Comparison of ENCODE assay signal across 17 cellular contexts in the genomic region with DNA sequence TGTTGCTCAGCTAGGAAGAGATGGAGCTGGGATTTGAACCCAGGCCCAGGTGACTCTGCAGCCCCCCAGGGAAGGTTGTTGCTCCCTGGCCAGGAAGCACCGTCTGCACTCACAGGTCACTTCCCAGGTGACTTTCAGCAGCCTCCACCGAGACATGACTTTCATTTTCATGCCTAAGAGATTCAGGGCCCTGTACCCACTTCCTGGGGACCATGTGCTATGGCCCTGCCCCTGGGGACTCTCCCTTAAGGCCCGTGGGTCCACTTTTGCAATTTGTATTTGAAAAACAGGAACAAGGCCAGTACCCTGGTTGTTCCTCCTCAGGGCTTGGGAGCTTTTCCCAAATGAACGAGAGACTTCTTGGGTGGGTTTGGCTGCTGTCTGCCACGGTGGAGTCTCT.
DNase-seq lines count a peak whose midpoint lies in the region; ATAC-seq, FAIRE-seq and TF ChIP-seq lines count a peak whose summit lies in the region.
"Had no signal": no experiment of that assay in that cellular context is flagged by ENCODE, and none has a peak within 500 bp of the region (broad histone marks: within the 10 kb centered on the region; RNA-seq: fewer than 3 reads in every experiment).

No MANE protein-coding gene starts in this region.

- H3K4me1 ChIP-seq in HepG2 (ENCODE audit: insufficient read depth, low read length): peaks cover 16% of the 10 kb centered on the region
- H3K4me1 ChIP-seq: gastrocnemius medialis had no signal

- ATAC-seq in GM18861 (IDR thresholded peaks at IDR 0.05; ENCODE audit: unreplicated experiment) (peak; percentile 64), HG03196 (IDR thresholded peaks at IDR 0.05; ENCODE audit: unreplicated experiment) (peak; percentile 66), HepG2 (no peak; the same call in 2 of the 3 replicates)
- ATAC-seq: gastrocnemius medialis had no signal

- CTCF ChIA-PET in HepG2 (lab: Yijun Ruan, JAX; ENCODE audit: low intra/inter-chr PET ratio, low total read pairs): no interaction called here

- peak overlapping the region; percentile 43 for H2AFZ ChIP-seq in HepG2 (ENCODE audit: low read length)
- H2AFZ ChIP-seq: GM23248 had no signal

- TF ChIP-seq EP300 in HepG2 (IDR thresholded peaks at IDR 0.05; ENCODE audit: low read depth in 2 of 2, low read length in 2 of 2) (no peak), HepG2 (CRISPR knock-in tag; IDR thresholded peaks at IDR 0.05; ENCODE audit: borderline replicate concordance) (no peak)

- in situ Hi-C loops in HepG2 (cut with HindIII; ENCODE audit: extremely low pct_ligation_motif_present, low pct_unique_long_range_greater_than_20kb): no loop called here

- no peak for FAIRE-seq in HepG2 (lab: Jason Lieb, UNC)
- FAIRE-seq: urothelium cell line had no signal

- H3K79me2 ChIP-seq in HepG2 (ENCODE audit: insufficient read depth, low read length): no peaks in the 10 kb centered on the region

- BruUV-seq in HepG2 (replicated peaks; lab: Mats Ljungman, UMichigan): no TSS peak

- no peak overlapping the region for H3K27ac ChIP-seq in HepG2 (ENCODE audit: extremely low read length, insufficient read depth, low read length)
- H3K27ac ChIP-seq: gastrocnemius medialis, GM23248, neutrophil had no signal

- no peaks in the 10 kb centered on the region for H3K27me3 ChIP-seq in GM06990 (replicated peaks; ENCODE audit: control insufficient read depth, insufficient read depth, low read length)
- H3K27me3 ChIP-seq in HepG2 (ENCODE audit: control insufficient read depth in 1 of 2, insufficient read depth in 2 of 2, low read length in 2 of 2): peaks cover 3 to 16% of the 10 kb centered on the region in 2 experiments; a peak in 4 of 5 replicates
- H3K27me3 ChIP-seq: neutrophil had no signal

- no peak for TF ChIP-seq RAD21 in HepG2 (CRISPR knock-in tag; IDR thresholded peaks at IDR 0.05)

- peak; percentile 25 for DNase-seq in GM06990 (ENCODE audit: extremely low read depth, insufficient read length)
- DNase-seq in HepG2 (ENCODE audit: low spot score): no peak
- DNase-seq in stimulated activated naive CD4-positive, alpha-beta T cell (lab: John Stamatoyannopoulos, UW): no peak
- no peak for DNase-seq in T-helper 1 cell
- no peak for DNase-seq in UCSD-AML1 (lab: John Stamatoyannopoulos, UW; ENCODE audit: unreplicated experiment)
- DNase-seq in HPDE6-E6E7 (ENCODE audit: extremely low spot score): no peak
- DNase-seq: activated CD4-positive, alpha-beta T cell treated with anti-CD3 and anti-CD28 coated beads, Interleukin-2, amount 50 U/mL, for 48 hours; gastrocnemius medialis; GM23248; IMR-90; NCI-H1092; SHP77; stimulated activated CD4-positive, alpha-beta T cell treated with anti-CD3 and anti-CD28 coated beads, Interleukin-4, amount 100 ng/mL, for 24 hours had no signal

- intact Hi-C loops in HepG2 (cut with micrococcal nuclease; ENCODE audit: unreplicated experiment): no loop called here

- 0% methylated on average over 4 of the region's 5 CpGs for WGBS in HepG2 (ENCODE audit: low lambda C conversion rate)

- H4K20me1 ChIP-seq in HepG2 (ENCODE audit: insufficient read depth, low read length): no peaks in the 10 kb centered on the region

- no peaks in the 10 kb centered on the region for H3K9me3 ChIP-seq in HepG2 (ENCODE audit: low read length)
- H3K9me3 ChIP-seq: gastrocnemius medialis, neutrophil had no signal

- H3K4me3 ChIP-seq in GM06990 (replicated peaks; ENCODE audit: low read depth, low read length) (no peak overlapping the region; the same call in 1 of the 2 replicates), HepG2 (replicated peaks in 1 of 3; ENCODE audit: insufficient read depth in 1 of 3, low read depth in 2 of 3, low read length in 3 of 3) (peak overlapping the region in 1 of 3 experiments; percentile 24; a peak in 1 of 6 replicates)
- H3K4me3 ChIP-seq: gastrocnemius medialis, GM23248 had no signal

- peak overlapping the region; percentile 50 for H3K4me2 ChIP-seq in HepG2 (ENCODE audit: low read depth, low read length)

- H3K9ac ChIP-seq in HepG2 (ENCODE audit: insufficient read depth, low read depth, low read length): no peak overlapping the region
- H3K9ac ChIP-seq: GM23248 had no signal

- no peak for TF ChIP-seq CTCF in GM06990 (IDR thresholded peaks at IDR 0.05; ENCODE audit: insufficient read depth, low read length, poor library complexity, severe bottlenecking)
- no peak for TF ChIP-seq CTCF in HepG2 (CRISPR knock-in tag; IDR thresholded peaks at IDR 0.05)

- H3K36me3 ChIP-seq in GM06990 (ENCODE audit: control insufficient read depth, insufficient read depth, low read length): no peaks in the 10 kb centered on the region
- H3K36me3 ChIP-seq in HepG2 (replicated peaks in 1 of 2; ENCODE audit: control insufficient read depth in 1 of 2, insufficient read depth in 2 of 2, low read length in 2 of 2): no peaks in the 10 kb centered on the region
- H3K36me3 ChIP-seq: gastrocnemius medialis, neutrophil had no signal

- TF ChIP-seq POLR2A in HepG2 (IDR thresholded peaks at IDR 0.05; ENCODE audit: insufficient read depth in 1 of 2, low read depth in 2 of 2, low read length in 2 of 2): no peak

- POLR2A ChIA-PET in HepG2 (lab: Yijun Ruan, JAX): no interaction called here

TF ChIP-seq in HepG2, 621 proteins besides CTCF, POLR2A, EP300 and RAD21:
- TF ChIP-seq ZNF33A (CRISPR knock-in tag; IDR thresholded peaks at IDR 0.05; ENCODE audit: borderline replicate concordance) (no peak), TBX3 (IDR thresholded peaks at IDR 0.05; ENCODE audit: borderline replicate concordance) (no peak), HDAC1 (CRISPR knock-in tag; IDR thresholded peaks at IDR 0.05) (no peak), SIN3B (IDR thresholded peaks at IDR 0.05; ENCODE audit: low read length) (no peak), PHF20 (CRISPR knock-in tag; IDR thresholded peaks at IDR 0.05) (0 out of 2 replicates have a peak, but pooled peaks have one; percentile 4)
